Comparison of ENCODE assay signal across 4 cellular contexts in genomic region chr3:74713977-74714376, GRCh38.
"Had no signal": no experiment of that assay in that cellular context is flagged by ENCODE, and none has a peak within 500 bp of the region (broad histone marks: within the 10 kb centered on the region; RNA-seq: fewer than 3 reads in every experiment).

No MANE protein-coding gene starts in this region.

- H3K4me2 ChIP-seq: GM23338 had no signal

- H3K4me3 ChIP-seq: GM23338 had no signal

- H2AFZ ChIP-seq: GM23338 had no signal

- DNase-seq: H9, HCEC 1CT, KBM-7 had no signal

- ATAC-seq: GM23338 had no signal
